Comparison of ENCODE assay signal across 11 cellular contexts in genomic region chr6:152233547-152234320, GRCh38.
DNase-seq lines count a peak whose midpoint lies in the region; ATAC-seq and TF ChIP-seq lines count a peak whose summit lies in the region.
"Had no signal": no experiment of that assay in that cellular context is flagged by ENCODE, and none has a peak within 500 bp of the region (broad histone marks: within the 10 kb centered on the region; RNA-seq: fewer than 3 reads in every experiment).

No MANE protein-coding gene starts in this region.

- H3K9me3 ChIP-seq in esophagus muscularis mucosa (no peaks in the 10 kb centered on the region), gastrocnemius medialis (no peaks in the 10 kb centered on the region)
- H3K9me3 ChIP-seq: neutrophil had no signal

- H3K27me3 ChIP-seq in esophagus muscularis mucosa (no peaks in the 10 kb centered on the region), gastrocnemius medialis (no peaks in the 10 kb centered on the region)
- H3K27me3 ChIP-seq: neutrophil had no signal

- no peaks in the 10 kb centered on the region for H3K9me3 Mint-ChIP-seq in activated T-cell treated with anti-CD3 and anti-CD28 coated beads, Interleukin-2, amount 50 U/mL, for 24 hours
- H3K9me3 Mint-ChIP-seq in activated CD8-positive, alpha-beta T cell treated with anti-CD3 and anti-CD28 coated beads for 36 hours, result no peaks in the 10 kb centered on the region

- TF ChIP-seq EP300 in esophagus muscularis mucosa (IDR thresholded peaks at IDR 0.05), result no peak

- intact Hi-C loops in activated CD8-positive, alpha-beta T cell treated with anti-CD3 and anti-CD28 coated beads for 36 hours (cut with micrococcal nuclease), result no loop called here
- intact Hi-C loops in esophagus muscularis mucosa (cut with DNase I) (no loop called here), gastrocnemius medialis (cut with DNase I; ENCODE audit: low total_unique reads) (no loop called here)

- H3K27ac ChIP-seq in esophagus muscularis mucosa (replicated peaks in 1 of 4), result peak overlapping the region; percentile 17 to 42 (median 33)
- peak overlapping the region in 2 of 4 donors; percentile 7 to 42 for H3K27ac ChIP-seq in gastrocnemius medialis
- H3K27ac ChIP-seq: neutrophil had no signal

- no peak for TF ChIP-seq POLR2A in esophagus muscularis mucosa (IDR thresholded peaks at IDR 0.05; ENCODE audit: low read depth)
- no peak for TF ChIP-seq POLR2A in gastrocnemius medialis (IDR thresholded peaks at IDR 0.05)

- DNase-seq in activated T-cell treated with anti-CD3 and anti-CD28 coated beads, Interleukin-2, amount 50 U/mL, for 24 hours, result no peak
- no peak for DNase-seq in activated T-cell treated with anti-CD3 and anti-CD28 coated beads for 4 hours
- peak; percentile 47 for DNase-seq in activated CD8-positive, alpha-beta T cell treated with anti-CD3 and anti-CD28 coated beads for 36 hours
- no peak for DNase-seq in esophagus muscularis mucosa (ENCODE audit: extremely low spot score)
- DNase-seq in stimulated activated naive CD8-positive, alpha-beta T cell treated with anti-CD3 and anti-CD28 coated beads, Interleukin-15, Interleukin-2, amounts not matched to agents 100 U/mL and 50 U/mL, for 24 hours, result no peak
- no peak for DNase-seq in gastrocnemius medialis
- DNase-seq in cerebellum (ENCODE audit: low spot score), result no peak
- no peak for DNase-seq in CD1c-positive myeloid dendritic cell (ENCODE audit: extremely low spot score)
- DNase-seq: DMS79, NCI-H1436 had no signal

- H3K27me3 Mint-ChIP-seq in activated T-cell treated with anti-CD3 and anti-CD28 coated beads, Interleukin-2, amount 50 U/mL, for 24 hours, result no peaks in the 10 kb centered on the region
- H3K27me3 Mint-ChIP-seq in activated CD8-positive, alpha-beta T cell treated with anti-CD3 and anti-CD28 coated beads for 36 hours, result no peaks in the 10 kb centered on the region

- H3K4me3 ChIP-seq in esophagus muscularis mucosa (no peak overlapping the region), gastrocnemius medialis (no peak overlapping the region)

- H3K4me1 Mint-ChIP-seq in activated T-cell treated with anti-CD3 and anti-CD28 coated beads, Interleukin-2, amount 50 U/mL, for 24 hours (ENCODE audit: low read depth), result peaks cover 28% of the 10 kb centered on the region
- peaks cover 26% of the 10 kb centered on the region for H3K4me1 Mint-ChIP-seq in activated CD8-positive, alpha-beta T cell treated with anti-CD3 and anti-CD28 coated beads for 36 hours (ENCODE audit: low read depth)

- 93% methylated on average over 17 of the region's 17 CpGs for WGBS in esophagus muscularis mucosa

- H3K27ac Mint-ChIP-seq in activated T-cell treated with anti-CD3 and anti-CD28 coated beads, Interleukin-2, amount 50 U/mL, for 24 hours, result peak overlapping the region; percentile 88
- H3K27ac Mint-ChIP-seq in activated CD8-positive, alpha-beta T cell treated with anti-CD3 and anti-CD28 coated beads for 36 hours, result peak overlapping the region; percentile 84

- H3K36me3 ChIP-seq in esophagus muscularis mucosa (peaks cover 31 to 90% (median 68%) of the 10 kb centered on the region in 4 donors), gastrocnemius medialis (peaks cover 0 to 78% of the 10 kb centered on the region in 2 donors)

- H3K36me3 Mint-ChIP-seq in activated T-cell treated with anti-CD3 and anti-CD28 coated beads, Interleukin-2, amount 50 U/mL, for 24 hours (ENCODE audit: low read depth), result peaks cover 55% of the 10 kb centered on the region
- peaks cover 19% of the 10 kb centered on the region for H3K36me3 Mint-ChIP-seq in activated CD8-positive, alpha-beta T cell treated with anti-CD3 and anti-CD28 coated beads for 36 hours (ENCODE audit: low read depth)

- ATAC-seq in activated CD8-positive, alpha-beta T cell treated with anti-CD3 and anti-CD28 coated beads for 36 hours, result peak; percentile 96
- peak; percentile 79 for ATAC-seq in stimulated activated naive CD8-positive, alpha-beta T cell treated with anti-CD3 and anti-CD28 coated beads, Interleukin-15, Interleukin-2, amounts not matched to agents 100 U/mL and 50 U/mL, for 24 hours
- no peak for ATAC-seq in gastrocnemius medialis

- TF ChIP-seq CTCF in activated CD8-positive, alpha-beta T cell treated with anti-CD3 and anti-CD28 coated beads for 36 hours (IDR thresholded peaks at IDR 0.05), result no peak
- TF ChIP-seq CTCF in esophagus muscularis mucosa (IDR thresholded peaks at IDR 0.05) (no peak), gastrocnemius medialis (IDR thresholded peaks at IDR 0.05 in 4 of 5, conservative IDR thresholded peaks at IDR 0.05 in 1 of 5) (no peak)

- peaks cover 15 to 26% (median 21%) of the 10 kb centered on the region in 4 donors for H3K4me1 ChIP-seq in esophagus muscularis mucosa
- H3K4me1 ChIP-seq in gastrocnemius medialis, result no peaks in the 10 kb centered on the region

- POLR2A ChIA-PET in activated CD8-positive, alpha-beta T cell treated with anti-CD3 and anti-CD28 coated beads for 36 hours (lab: Charles Lee), result interaction anchor here (0.8 to 1.1 kb wide), 2 partner anchors 33 to 80 kb away, joined by 3 read pairs; no protein-coding TSS in a partner anchor

- peak overlapping the region; percentile 69 for H3K4me3 Mint-ChIP-seq in activated T-cell treated with anti-CD3 and anti-CD28 coated beads, Interleukin-2, amount 50 U/mL, for 24 hours
- H3K4me3 Mint-ChIP-seq in activated CD8-positive, alpha-beta T cell treated with anti-CD3 and anti-CD28 coated beads for 36 hours, result peak overlapping the region; percentile 72

- CTCF ChIA-PET in activated CD8-positive, alpha-beta T cell treated with anti-CD3 and anti-CD28 coated beads for 36 hours (lab: Charles Lee), result interaction anchor here (0.6 to 2.0 kb wide), 10 partner anchors 13 to 227 kb away, joined by 3 to 8 read pairs (median 4); no protein-coding TSS in a partner anchor

- in situ Hi-C loops in gastrocnemius medialis (cut with MboI; ENCODE audit: low sequenced_read_pairs in 4 of 4), result no loop called here

Comparison
In these comparisons a context has a peak if more than half of its experiments do, and no peak if none do; other contexts are left out.
1. ATAC-seq: peak in activated CD8-positive, alpha-beta T cell treated with anti-CD3 and anti-CD28 coated beads for 36 hours (single experiment) and stimulated activated naive CD8-positive, alpha-beta T cell treated with anti-CD3 and anti-CD28 coated beads, Interleukin-15, Interleukin-2, amounts not matched to agents 100 U/mL and 50 U/mL, for 24 hours (single experiment); none in gastrocnemius medialis (0 of 2).